Comparison of ENCODE assay signal across 16 cellular contexts in genomic region chr4:8722556-8722955, GRCh38.
A peak's percentile ranks its signal among the peaks of the same experiment; 100 is the strongest.
DNase-seq lines count a peak whose midpoint lies in the region; ATAC-seq and TF ChIP-seq lines count a peak whose summit lies in the region.
"Had no signal": no experiment of that assay in that cellular context is flagged by ENCODE, and none has a peak within 500 bp of the region (broad histone marks: within the 10 kb centered on the region; RNA-seq: fewer than 3 reads in every experiment).

No MANE protein-coding gene starts in this region.

- peak; percentile 2 for DNase-seq in left ventricle myocardium superior
- no peak for DNase-seq in left cardiac atrium
- DNase-seq in islet precursor cell = peak; percentile 20
- DNase-seq in mesothelial cell of epicardium (ENCODE audit: low spot score in 2 of 2, unreplicated experiment in 2 of 2) = peak; percentile 5 to 9
- no peak for DNase-seq in stimulated activated naive CD8-positive, alpha-beta T cell treated with anti-CD3 and anti-CD28 coated beads, Interleukin-15, amount 100 ng/mL, for 72 hours
- DNase-seq: 8988T; CD4-positive, alpha-beta memory T cell; DMS153; DMS79; GDM1; GM23248; HCEC 1CT had no signal

- no peaks in the 10 kb centered on the region for H3K4me1 Mint-ChIP-seq in mesothelial cell of epicardium
- peaks cover 4% of the 10 kb centered on the region for H3K4me1 Mint-ChIP-seq in stimulated activated naive CD8-positive, alpha-beta T cell treated with anti-CD3 and anti-CD28 coated beads, Interleukin-15, amount 100 ng/mL, for 72 hours
- H3K4me1 Mint-ChIP-seq: CD14-positive monocyte; CD4-positive, alpha-beta memory T cell had no signal

- no peak for TF ChIP-seq CTCF in mesothelial cell of epicardium (IDR thresholded peaks at IDR 0.05; ENCODE audit: unreplicated experiment)

- H3K27me3 Mint-ChIP-seq in mesothelial cell of epicardium (ENCODE audit: low read depth) = peaks cover 46% of the 10 kb centered on the region
- peaks cover 13% of the 10 kb centered on the region for H3K27me3 Mint-ChIP-seq in stimulated activated naive CD8-positive, alpha-beta T cell treated with anti-CD3 and anti-CD28 coated beads, Interleukin-15, amount 100 ng/mL, for 72 hours

- no peak overlapping the region for H3K4me3 Mint-ChIP-seq in mesothelial cell of epicardium
- H3K4me3 Mint-ChIP-seq in stimulated activated naive CD8-positive, alpha-beta T cell treated with anti-CD3 and anti-CD28 coated beads, Interleukin-15, amount 100 ng/mL, for 72 hours = no peak overlapping the region
- H3K4me3 Mint-ChIP-seq: CD14-positive monocyte; CD4-positive, alpha-beta memory T cell had no signal

- H3K27ac Mint-ChIP-seq in mesothelial cell of epicardium = no peak overlapping the region
- H3K27ac Mint-ChIP-seq in stimulated activated naive CD8-positive, alpha-beta T cell treated with anti-CD3 and anti-CD28 coated beads, Interleukin-15, amount 100 ng/mL, for 72 hours = no peak overlapping the region
- H3K27ac Mint-ChIP-seq: CD14-positive monocyte; CD4-positive, alpha-beta memory T cell had no signal

- ATAC-seq in left ventricle myocardium superior = no peak
- ATAC-seq in left cardiac atrium = no peak
- ATAC-seq in stimulated activated naive CD8-positive, alpha-beta T cell treated with anti-CD3 and anti-CD28 coated beads, Interleukin-15, amount 100 ng/mL, for 72 hours = no peak
- no peak for ATAC-seq in HG02981 (IDR thresholded peaks at IDR 0.05; ENCODE audit: unreplicated experiment)
- no peak for ATAC-seq in HG03342 (IDR thresholded peaks at IDR 0.05; ENCODE audit: unreplicated experiment)
- ATAC-seq: HepG2 had no signal

- intact Hi-C loops in left ventricle myocardium superior (cut with micrococcal nuclease) (no loop called here), left cardiac atrium (cut with DNase I) (no loop called here)

- H3K36me3 Mint-ChIP-seq in mesothelial cell of epicardium = no peaks in the 10 kb centered on the region
- H3K36me3 Mint-ChIP-seq: CD14-positive monocyte; CD4-positive, alpha-beta memory T cell had no signal

- peaks cover 3% of the 10 kb centered on the region for H3K9me3 Mint-ChIP-seq in mesothelial cell of epicardium
- peaks cover 2 to 7% of the 10 kb centered on the region in 2 donors for H3K9me3 Mint-ChIP-seq in stimulated activated naive CD8-positive, alpha-beta T cell treated with anti-CD3 and anti-CD28 coated beads, Interleukin-15, amount 100 ng/mL, for 72 hours

Comparison
In these comparisons a context has a peak if more than half of its experiments do, and no peak if none do; other contexts are left out.
1. DNase-seq: peak in left ventricle myocardium superior (single experiment), islet precursor cell (single experiment) and mesothelial cell of epicardium (2 of 2); none in left cardiac atrium (single experiment) and stimulated activated naive CD8-positive, alpha-beta T cell treated with anti-CD3 and anti-CD28 coated beads, Interleukin-15, amount 100 ng/mL, for 72 hours (0 of 2).